21 cellular contexts compared by ENCODE assay signal in genomic region chr5:73418244-73418691, GRCh38. TPM values are rescaled to one million over a fixed set of nuclear protein-coding genes. Genes with fewer than 3 reads are reported as not detected.
DNase-seq lines count a peak whose midpoint lies in the region; ATAC-seq and TF ChIP-seq lines count a peak whose summit lies in the region.
"Had no signal": no experiment of that assay in that cellular context is flagged by ENCODE, and none has a peak within 500 bp of the region (broad histone marks: within the 10 kb centered on the region; RNA-seq: fewer than 3 reads in every experiment).

No MANE protein-coding gene starts in this region.

- H3K4me1 Mint-ChIP-seq in activated T-cell treated with anti-CD3 and anti-CD28 coated beads, Interleukin-2, amount 50 U/mL, for 24 hours (ENCODE audit: low read depth) = peaks cover 22% of the 10 kb centered on the region
- peaks cover 6% of the 10 kb centered on the region for H3K4me1 Mint-ChIP-seq in glutamatergic neuron (ENCODE audit: low read depth, unreplicated experiment)

- ATAC-seq in HG03457 (IDR thresholded peaks at IDR 0.05; ENCODE audit: unreplicated experiment) = no peak
- ATAC-seq: left lobe of liver; stimulated activated memory B cell treated with anti-CD40 and anti-IgM and Interleukin-4, amounts not matched to agents 10 μg/mL and 1 μg/mL and 100 μg/mL, for 72 hours had no signal

- H3K4me3 ChIP-seq in SJSA1 = no peak overlapping the region
- H3K4me3 ChIP-seq: adrenal gland, esophagus squamous epithelium, Peyer's patch had no signal

- no peak overlapping the region for H3K27ac Mint-ChIP-seq in activated T-cell treated with anti-CD3 and anti-CD28 coated beads, Interleukin-2, amount 50 U/mL, for 24 hours
- no peak overlapping the region for H3K27ac Mint-ChIP-seq in glutamatergic neuron (ENCODE audit: unreplicated experiment)
- H3K27ac Mint-ChIP-seq: CD4-positive, alpha-beta T cell; stimulated activated memory B cell treated with anti-CD40 and anti-IgM and Interleukin-4, amounts not matched to agents 10 μg/mL and 1 μg/mL and 100 μg/mL, for 72 hours; T-helper 2 cell treated with Interferon-gamma antibody and Interleukin-4, amounts not matched to agents 5 μg/mL and 100 μg/mL, for 36 hours had no signal

- H3K27ac ChIP-seq in SJSA1 = peak overlapping the region; percentile 64
- H3K27ac ChIP-seq: esophagus squamous epithelium, Peyer's patch, testis had no signal

- peak; percentile 31 to 37 for DNase-seq in activated T-cell treated with anti-CD3 and anti-CD28 coated beads, Interleukin-2, amount 50 U/mL, for 48 hours
- no peak for DNase-seq in activated T-cell treated with anti-CD3 and anti-CD28 coated beads, Interleukin-2, amount 50 U/mL, for 24 hours
- peak; percentile 62 to 87 for DNase-seq in SJSA1 (ENCODE audit: low read depth in 1 of 2, low spot score in 2 of 2)
- DNase-seq in glutamatergic neuron = peak; percentile 13
- DNase-seq in stimulated activated CD8-positive, alpha-beta memory T cell treated with anti-CD3 and anti-CD28 coated beads, Interleukin-4, amount 100 ng/mL, for 48 hours = peak; percentile 26
- no peak for DNase-seq in NCI-H1105 (lab: John Stamatoyannopoulos, UW)
- DNase-seq in mesenteric fat pad (ENCODE audit: low spot score) = no peak
- DNase-seq: activated effector memory CD4-positive, alpha-beta T cell treated with Interleukin-2 at 50 U/mL for 16 hours; CD4-positive, alpha-beta T cell; esophagus squamous epithelium; KBM-7; NCI-H2081 treated with DMSO at 0.1 percent for 48 hours; NCI-H82; Peyer's patch; testis had no signal

- no peak for TF ChIP-seq CTCF in glutamatergic neuron (IDR thresholded peaks at IDR 0.05; ENCODE audit: partially characterized antibody, unreplicated experiment)

- no peak overlapping the region for H3K4me3 Mint-ChIP-seq in activated T-cell treated with anti-CD3 and anti-CD28 coated beads, Interleukin-2, amount 50 U/mL, for 24 hours
- H3K4me3 Mint-ChIP-seq in glutamatergic neuron (ENCODE audit: unreplicated experiment) = no peak overlapping the region
- H3K4me3 Mint-ChIP-seq: stimulated activated memory B cell treated with anti-CD40 and anti-IgM and Interleukin-4, amounts not matched to agents 10 μg/mL and 1 μg/mL and 100 μg/mL, for 72 hours; T-helper 2 cell treated with Interferon-gamma antibody and Interleukin-4, amounts not matched to agents 5 μg/mL and 100 μg/mL, for 36 hours had no signal

- H3K4me1 ChIP-seq in SJSA1 (replicated peaks) = peaks cover 42% of the 10 kb centered on the region
- H3K4me1 ChIP-seq: testis had no signal

- H3K36me3 Mint-ChIP-seq in activated T-cell treated with anti-CD3 and anti-CD28 coated beads, Interleukin-2, amount 50 U/mL, for 24 hours (ENCODE audit: low read depth) = no peaks in the 10 kb centered on the region
- H3K36me3 Mint-ChIP-seq in glutamatergic neuron (ENCODE audit: unreplicated experiment) = peaks cover 13% of the 10 kb centered on the region
- H3K36me3 Mint-ChIP-seq: stimulated activated memory B cell treated with anti-CD40 and anti-IgM and Interleukin-4, amounts not matched to agents 10 μg/mL and 1 μg/mL and 100 μg/mL, for 72 hours had no signal

- no peaks in the 10 kb centered on the region for H3K36me3 ChIP-seq in SJSA1
- H3K36me3 ChIP-seq: adrenal gland, esophagus squamous epithelium, Peyer's patch had no signal

- H3K27me3 Mint-ChIP-seq in activated T-cell treated with anti-CD3 and anti-CD28 coated beads, Interleukin-2, amount 50 U/mL, for 24 hours = peaks cover 96% of the 10 kb centered on the region
- peaks cover 12% of the 10 kb centered on the region for H3K27me3 Mint-ChIP-seq in glutamatergic neuron (ENCODE audit: unreplicated experiment)

- peaks cover 4% of the 10 kb centered on the region for H3K9me3 Mint-ChIP-seq in activated T-cell treated with anti-CD3 and anti-CD28 coated beads, Interleukin-2, amount 50 U/mL, for 24 hours
- peaks cover 5% of the 10 kb centered on the region for H3K9me3 Mint-ChIP-seq in glutamatergic neuron (ENCODE audit: unreplicated experiment)
- H3K9me3 Mint-ChIP-seq: CD4-positive, alpha-beta T cell; central memory CD8-positive, alpha-beta T cell; T-helper 2 cell treated with Interferon-gamma antibody and Interleukin-4, amounts not matched to agents 5 μg/mL and 100 μg/mL, for 36 hours had no signal

- H3K9me3 ChIP-seq in SJSA1 (replicated peaks) = no peaks in the 10 kb centered on the region
- H3K9me3 ChIP-seq: adrenal gland, esophagus squamous epithelium, Peyer's patch, testis had no signal

- H3K27me3 ChIP-seq in SJSA1 (replicated peaks) = no peaks in the 10 kb centered on the region
- H3K27me3 ChIP-seq: testis had no signal

RNA-seq across cellular contexts. Expression of gene FOXD1, which starts 30.3 kb away (rescaled TPM):
- total RNA-seq in SJSA1 (2014; rRNA removed; shearing (Covaris generic)) = 10.4 and 11.2 TPM in 2 replicates
- total RNA-seq in glutamatergic neuron (ENCODE audit: unreplicated experiment) (2.8 TPM), mesenteric fat pad (0.32 TPM)
- total RNA-seq: CD4-positive, alpha-beta T cell; left lobe of liver had no signal

Comparison
In these comparisons a context has a peak if more than half of its experiments do, and no peak if none do; other contexts are left out.
1. DNase-seq: peak in activated T-cell treated with anti-CD3 and anti-CD28 coated beads, Interleukin-2, amount 50 U/mL, for 48 hours (2 of 2), SJSA1 (2 of 2), glutamatergic neuron (single experiment) and stimulated activated CD8-positive, alpha-beta memory T cell treated with anti-CD3 and anti-CD28 coated beads, Interleukin-4, amount 100 ng/mL, for 48 hours (single experiment); none in activated T-cell treated with anti-CD3 and anti-CD28 coated beads, Interleukin-2, amount 50 U/mL, for 24 hours (single experiment), NCI-H1105 (single experiment) and mesenteric fat pad (single experiment).